1 cellular context compared by ENCODE assay signal in genomic region chr9:125758986-125759811, GRCh38.
TF ChIP-seq lines count a peak whose summit lies in the region.

No MANE protein-coding gene starts in this region.

TF ChIP-seq in WTC11, 78 proteins besides CTCF, POLR2A, EP300 and RAD21 (continued from another document):
- TF ChIP-seq ARID4B (CRISPR knock-in tag; IDR thresholded peaks at IDR 0.05; ENCODE audit: borderline replicate concordance) (no peak), ZNF219 (CRISPR knock-in tag; IDR thresholded peaks at IDR 0.05; ENCODE audit: borderline replicate concordance) (no peak), ZNF121 (CRISPR knock-in tag; IDR thresholded peaks at IDR 0.05) (no peak), RELA (CRISPR knock-in tag; IDR thresholded peaks at IDR 0.05; ENCODE audit: borderline replicate concordance) (no peak), GTF2I (CRISPR knock-in tag; conservative IDR thresholded peaks at IDR 0.05) (no peak), NR2C2 (CRISPR knock-in tag; IDR thresholded peaks at IDR 0.05) (no peak), ATF6 (CRISPR knock-in tag; IDR thresholded peaks at IDR 0.05) (no peak), ESRRA (CRISPR knock-in tag; IDR thresholded peaks at IDR 0.05; ENCODE audit: borderline replicate concordance) (no peak), ATF2 (CRISPR knock-in tag; IDR thresholded peaks at IDR 0.05; ENCODE audit: borderline replicate concordance, low read depth) (no peak), E2F5 (CRISPR knock-in tag; IDR thresholded peaks at IDR 0.05) (no peak)
TF ChIP-seq in WTC11: peak in this region for 0.
